In genomic region chr18:8793445-8794132, GRCh38 we compare ENCODE assay signal across 1 cellular context.
TF ChIP-seq lines count a peak whose summit lies in the region.

No MANE protein-coding gene starts in this region.

TF ChIP-seq in SK-N-SH, 30 proteins besides CTCF, POLR2A, EP300 and RAD21:
- TF ChIP-seq SMC3 (IDR thresholded peaks at IDR 0.05; ENCODE audit: low read depth, low read length) (no peak; the same call in 1 of the 2 replicates), JUND (IDR thresholded peaks at IDR 0.05) (no peak), EZH2phosphoT487 (IDR thresholded peaks at IDR 0.05; ENCODE audit: borderline replicate concordance, low read depth) (no peak), NFIC (IDR thresholded peaks at IDR 0.05; ENCODE audit: borderline replicate concordance) (0 out of 2 replicates have a peak, but pooled peaks have one; percentile 15), MAX (IDR thresholded peaks at IDR 0.05; ENCODE audit: low read depth) (no peak), YY1 (IDR thresholded peaks at IDR 0.05; ENCODE audit: low read depth) (no peak), MEF2A (IDR thresholded peaks at IDR 0.05; ENCODE audit: borderline replicate concordance, low read depth) (no peak), REST (IDR thresholded peaks at IDR 0.05; ENCODE audit: low read depth, low read length) (no peak), SIN3A (IDR thresholded peaks at IDR 0.05; ENCODE audit: borderline replicate concordance, low read depth, low read length) (no peak), RCOR1 (IDR thresholded peaks at IDR 0.05; ENCODE audit: low read length) (peak; percentile 64), RFX5 (IDR thresholded peaks at IDR 0.05; ENCODE audit: low read length) (no peak), PBX3 (IDR thresholded peaks at IDR 0.05) (no peak), TEAD4 (IDR thresholded peaks at IDR 0.05; ENCODE audit: borderline replicate concordance, insufficient read depth) (no peak), IRF3 (IDR thresholded peaks at IDR 0.05; ENCODE audit: low read depth, low read length) (no peak), ZBTB33 (IDR thresholded peaks at IDR 0.05; ENCODE audit: borderline replicate concordance, low read depth) (no peak), CHD2 (IDR thresholded peaks at IDR 0.05; ENCODE audit: low read length, partially characterized antibody) (peak; percentile 59), TCF12 (IDR thresholded peaks at IDR 0.05) (no peak), GABPA (IDR thresholded peaks at IDR 0.05; ENCODE audit: low read depth) (no peak), USF2 (IDR thresholded peaks at IDR 0.05; ENCODE audit: borderline replicate concordance, low read depth, low read length) (no peak), FOXJ3 (CRISPR knock-in tag; IDR thresholded peaks at IDR 0.05) (no peak), POLR2AphosphoS5 (IDR thresholded peaks at IDR 0.05; ENCODE audit: low read depth, low read length) (no peak), FOXM1 (IDR thresholded peaks at IDR 0.05; ENCODE audit: low read depth) (no peak), MXI1 (IDR thresholded peaks at IDR 0.05; ENCODE audit: low read depth, low read length) (peak; percentile 12; the same call in 1 of the 2 replicates), NRF1 (IDR thresholded peaks at IDR 0.05; ENCODE audit: low read depth, low read length) (no peak), RXRA (IDR thresholded peaks at IDR 0.05; ENCODE audit: borderline replicate concordance, low read depth) (no peak), ELF1 (IDR thresholded peaks at IDR 0.05) (no peak), FOSL2 (IDR thresholded peaks at IDR 0.05; ENCODE audit: borderline replicate concordance, low read depth) (no peak), GATA2 (CRISPR knock-in tag; IDR thresholded peaks at IDR 0.05) (peak; percentile 79), USF1 (IDR thresholded peaks at IDR 0.05; ENCODE audit: borderline replicate concordance, low read depth) (no peak), TAF1 (IDR thresholded peaks at IDR 0.05; ENCODE audit: borderline replicate concordance, low read depth, low read length) (no peak)
